In the genomic region with DNA sequence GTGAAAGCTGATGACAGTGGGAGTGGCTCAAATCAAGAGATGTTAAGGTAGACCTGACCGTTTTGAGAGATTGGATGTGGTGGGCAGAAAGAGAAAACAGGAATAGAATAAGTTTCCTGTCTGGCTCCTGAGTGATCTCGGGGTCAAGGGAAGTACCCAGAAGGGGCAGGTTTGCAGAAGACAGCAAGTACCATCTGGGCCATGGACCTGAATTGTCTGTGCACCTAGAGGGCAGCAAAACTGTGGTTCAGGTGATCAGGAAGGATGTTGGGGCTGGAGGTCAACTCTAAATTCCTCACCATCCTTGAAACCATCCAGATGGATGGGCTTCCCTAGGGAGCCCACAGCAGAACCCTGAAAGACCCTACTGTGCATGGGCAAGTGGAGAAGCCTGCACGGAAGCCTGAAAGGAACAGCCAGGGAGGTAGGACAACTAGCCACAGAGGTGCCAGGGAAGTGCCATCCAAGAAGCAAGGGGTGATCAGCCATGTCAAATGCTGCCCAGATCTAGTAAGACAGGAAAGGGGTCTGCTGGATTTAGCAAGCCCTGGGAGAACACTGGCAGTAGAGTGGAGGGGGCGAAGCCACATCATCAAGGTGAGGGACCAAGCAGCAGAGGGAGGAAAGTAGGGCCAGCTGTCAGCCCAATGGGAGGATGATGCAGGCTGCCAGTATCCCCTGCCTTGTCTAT, we compare ENCODE assay signal across 26 cellular contexts. TPM values are rescaled to one million over a fixed set of nuclear protein-coding genes. Genes with fewer than 3 reads are reported as not detected.
DNase-seq lines count a peak whose midpoint lies in the region; ATAC-seq and TF ChIP-seq lines count a peak whose summit lies in the region.
"Had no signal": no experiment of that assay in that cellular context is flagged by ENCODE, and none has a peak within 500 bp of the region (broad histone marks: within the 10 kb centered on the region; RNA-seq: fewer than 3 reads in every experiment).

No MANE protein-coding gene starts in this region.

- POLR2A ChIA-PET in activated CD4-positive, alpha-beta memory T cell treated with anti-CD3 and anti-CD28 coated beads, Interleukin-2, amount 10 ng/mL, durations not matched to agents 7 days and 5 days (lab: Charles Lee), result interaction anchor here (0.5 kb wide), 1 partner anchor 380 kb away, joined by 3 read pairs; no protein-coding TSS in a partner anchor
- POLR2A ChIA-PET in GM10248 (lab: Yijun Ruan, JAX), result no interaction called here

- H3K4me3 ChIP-seq in upper lobe of right lung, result no peak overlapping the region
- H3K4me3 ChIP-seq: GM23338, heart right ventricle, left lung, prostate gland, tibial nerve had no signal

- H3K27ac Mint-ChIP-seq in activated naive CD4-positive, alpha-beta T cell treated with anti-CD3 and anti-CD28 coated beads for 36 hours, result no peak overlapping the region
- no peak overlapping the region for H3K27ac Mint-ChIP-seq in activated naive CD4-positive, alpha-beta T cell treated with anti-CD3 and anti-CD28 coated beads, Interleukin-2, amount 10 ng/mL, durations not matched to agents 7 days and 5 days
- no peak overlapping the region for H3K27ac Mint-ChIP-seq in activated CD4-positive, alpha-beta memory T cell treated with anti-CD3 and anti-CD28 coated beads, Interleukin-2, amount 10 ng/mL, durations not matched to agents 7 days and 5 days
- peak overlapping the region; percentile 33 for H3K27ac Mint-ChIP-seq in memory B cell
- H3K27ac Mint-ChIP-seq: activated B cell treated with CpG ODN at 0.5 μM for 24 hours, GM23338 had no signal

- CTCF ChIA-PET in activated naive CD4-positive, alpha-beta T cell treated with anti-CD3 and anti-CD28 coated beads for 36 hours (lab: Charles Lee), result interaction anchor here (1.0 to 6.2 kb wide), 5 partner anchors 13 to 39 kb away, joined by 3 to 58 read pairs (median 6); no protein-coding TSS in a partner anchor
- CTCF ChIA-PET in activated naive CD4-positive, alpha-beta T cell treated with anti-CD3 and anti-CD28 coated beads, Interleukin-2, amount 10 ng/mL, durations not matched to agents 7 days and 5 days (lab: Charles Lee), result interaction anchor here (4.5 kb wide), 1 partner anchor 14 kb away, joined by 52 read pairs; no protein-coding TSS in a partner anchor
- CTCF ChIA-PET in activated CD4-positive, alpha-beta memory T cell treated with anti-CD3 and anti-CD28 coated beads, Interleukin-2, amount 10 ng/mL, durations not matched to agents 7 days and 5 days (lab: Charles Lee), result interaction anchor here (2.3 to 3.7 kb wide), 3 partner anchors 7 to 15 kb away, joined by 14 to 26 read pairs (median 24); partner anchors contain the start of gene TEX261
- CTCF ChIA-PET in GM10248 (lab: Yijun Ruan, JAX), result interaction anchor here (0.9 to 16.4 kb wide), 7 partner anchors 9 to 94 kb away, joined by 3 to 172 read pairs (median 3); no protein-coding TSS in a partner anchor

- TF ChIP-seq CTCF in upper lobe of right lung (IDR thresholded peaks at IDR 0.05), result no peak
- TF ChIP-seq CTCF in GM10248 (IDR thresholded peaks at IDR 0.05; ENCODE audit: control extremely low read depth, extremely low read depth, low read depth, missing control alignments), result no peak

- intact Hi-C loops in activated naive CD4-positive, alpha-beta T cell treated with anti-CD3 and anti-CD28 coated beads for 36 hours (cut with micrococcal nuclease), result no loop called here
- intact Hi-C loops in upper lobe of right lung (cut with DNase I), result no loop called here

- H3K36me3 ChIP-seq in upper lobe of right lung, result peaks cover 60% of the 10 kb centered on the region

- DNase-seq in activated naive CD4-positive, alpha-beta T cell treated with anti-CD3 and anti-CD28 coated beads for 36 hours, result peak; percentile 2
- no peak for DNase-seq in activated naive CD4-positive, alpha-beta T cell treated with anti-CD3 and anti-CD28 coated beads, Interleukin-2, amount 10 ng/mL, durations not matched to agents 7 days and 5 days
- DNase-seq in activated CD4-positive, alpha-beta memory T cell treated with anti-CD3 and anti-CD28 coated beads, Interleukin-2, amount 10 ng/mL, durations not matched to agents 7 days and 5 days, result peak; percentile 11
- DNase-seq in memory B cell (ENCODE audit: low spot score in 2 of 2) (no peak), upper lobe of right lung (peak; percentile 20), hepatic stellate cell (ENCODE audit: low spot score) (no peak), GM10248 (ENCODE audit: extremely low spot score) (no peak), NCI-H2081 treated with DMSO at 0.1 percent for 48 hours (lab: John Stamatoyannopoulos, UW) (no peak)
- DNase-seq: ACHN; activated B cell treated with CpG ODN at 0.5 μM for 24 hours; C1 segment of cervical spinal cord; central memory CD4-positive, alpha-beta T cell; EL; heart right ventricle; left lung; NCI-H187; RPMI8226; stimulated activated CD4-positive, alpha-beta T cell treated with anti-CD3 and anti-CD28 coated beads, Interleukin-1b, Interleukin-23, amount 100 ng/mL, for 48 hours; stimulated activated naive CD4-positive, alpha-beta T cell; T1000 had no signal

- no peaks in the 10 kb centered on the region for H3K27me3 ChIP-seq in upper lobe of right lung
- H3K27me3 ChIP-seq: heart right ventricle, left lung, tibial nerve had no signal

- H3K4me3 Mint-ChIP-seq in activated naive CD4-positive, alpha-beta T cell treated with anti-CD3 and anti-CD28 coated beads for 36 hours, result no peak overlapping the region
- no peak overlapping the region for H3K4me3 Mint-ChIP-seq in activated naive CD4-positive, alpha-beta T cell treated with anti-CD3 and anti-CD28 coated beads, Interleukin-2, amount 10 ng/mL, durations not matched to agents 7 days and 5 days
- H3K4me3 Mint-ChIP-seq in activated CD4-positive, alpha-beta memory T cell treated with anti-CD3 and anti-CD28 coated beads, Interleukin-2, amount 10 ng/mL, durations not matched to agents 7 days and 5 days, result no peak overlapping the region
- no peak overlapping the region for H3K4me3 Mint-ChIP-seq in memory B cell
- H3K4me3 Mint-ChIP-seq: activated B cell treated with CpG ODN at 0.5 μM for 24 hours, GM23338, neural crest cell had no signal

- no peak for ATAC-seq in memory B cell (ENCODE audit: low read depth)
- ATAC-seq in upper lobe of right lung, result no peak
- ATAC-seq: GM23338, left lung had no signal

- H3K36me3 Mint-ChIP-seq in activated naive CD4-positive, alpha-beta T cell treated with anti-CD3 and anti-CD28 coated beads for 36 hours (ENCODE audit: low read depth), result peaks cover 20% of the 10 kb centered on the region
- H3K36me3 Mint-ChIP-seq in activated naive CD4-positive, alpha-beta T cell treated with anti-CD3 and anti-CD28 coated beads, Interleukin-2, amount 10 ng/mL, durations not matched to agents 7 days and 5 days, result peaks cover 39% of the 10 kb centered on the region
- peaks cover 31% of the 10 kb centered on the region for H3K36me3 Mint-ChIP-seq in activated CD4-positive, alpha-beta memory T cell treated with anti-CD3 and anti-CD28 coated beads, Interleukin-2, amount 10 ng/mL, durations not matched to agents 7 days and 5 days (ENCODE audit: low read depth)
- peaks cover 27% of the 10 kb centered on the region for H3K36me3 Mint-ChIP-seq in memory B cell

- H3K4me1 ChIP-seq in upper lobe of right lung, result no peaks in the 10 kb centered on the region
- H3K4me1 ChIP-seq: prostate gland had no signal

- H3K4me1 Mint-ChIP-seq in activated naive CD4-positive, alpha-beta T cell treated with anti-CD3 and anti-CD28 coated beads for 36 hours (ENCODE audit: low read depth), result peaks cover 19% of the 10 kb centered on the region
- H3K4me1 Mint-ChIP-seq in activated naive CD4-positive, alpha-beta T cell treated with anti-CD3 and anti-CD28 coated beads, Interleukin-2, amount 10 ng/mL, durations not matched to agents 7 days and 5 days, result peaks cover 18% of the 10 kb centered on the region
- peaks cover 9% of the 10 kb centered on the region for H3K4me1 Mint-ChIP-seq in activated CD4-positive, alpha-beta memory T cell treated with anti-CD3 and anti-CD28 coated beads, Interleukin-2, amount 10 ng/mL, durations not matched to agents 7 days and 5 days
- H3K4me1 Mint-ChIP-seq in memory B cell, result peaks cover 16% of the 10 kb centered on the region

- no peaks in the 10 kb centered on the region for H3K9me3 Mint-ChIP-seq in activated naive CD4-positive, alpha-beta T cell treated with anti-CD3 and anti-CD28 coated beads for 36 hours
- H3K9me3 Mint-ChIP-seq in activated naive CD4-positive, alpha-beta T cell treated with anti-CD3 and anti-CD28 coated beads, Interleukin-2, amount 10 ng/mL, durations not matched to agents 7 days and 5 days, result no peaks in the 10 kb centered on the region
- H3K9me3 Mint-ChIP-seq in activated CD4-positive, alpha-beta memory T cell treated with anti-CD3 and anti-CD28 coated beads, Interleukin-2, amount 10 ng/mL, durations not matched to agents 7 days and 5 days, result no peaks in the 10 kb centered on the region
- H3K9me3 Mint-ChIP-seq in memory B cell, result no peaks in the 10 kb centered on the region
- H3K9me3 Mint-ChIP-seq: activated B cell treated with CpG ODN at 0.5 μM for 24 hours, GM23338, neural crest cell had no signal

- H3K27me3 Mint-ChIP-seq in activated naive CD4-positive, alpha-beta T cell treated with anti-CD3 and anti-CD28 coated beads for 36 hours (ENCODE audit: low read depth), result no peaks in the 10 kb centered on the region
- H3K27me3 Mint-ChIP-seq in activated naive CD4-positive, alpha-beta T cell treated with anti-CD3 and anti-CD28 coated beads, Interleukin-2, amount 10 ng/mL, durations not matched to agents 7 days and 5 days, result no peaks in the 10 kb centered on the region
- H3K27me3 Mint-ChIP-seq in activated CD4-positive, alpha-beta memory T cell treated with anti-CD3 and anti-CD28 coated beads, Interleukin-2, amount 10 ng/mL, durations not matched to agents 7 days and 5 days, result no peaks in the 10 kb centered on the region
- H3K27me3 Mint-ChIP-seq in memory B cell, result no peaks in the 10 kb centered on the region
- H3K27me3 Mint-ChIP-seq: activated B cell treated with CpG ODN at 0.5 μM for 24 hours had no signal

- no peak overlapping the region for H3K27ac ChIP-seq in upper lobe of right lung
- H3K27ac ChIP-seq: KMS-11, left lung, prostate gland had no signal

- H3K9me3 ChIP-seq in upper lobe of right lung, result no peaks in the 10 kb centered on the region
- H3K9me3 ChIP-seq: heart right ventricle, left lung, prostate gland, tibial nerve had no signal

RNA-seq across cellular contexts. Expression of gene TEX261, which starts 8.0 kb away (rescaled TPM):
- 10 to 100 TPM; 17.8 to 18.7 TPM for total RNA-seq in activated naive CD4-positive, alpha-beta T cell treated with anti-CD3 and anti-CD28 coated beads for 36 hours
- 10 to 100 TPM; 34.8 to 35.8 TPM for total RNA-seq in activated CD4-positive, alpha-beta memory T cell treated with anti-CD3 and anti-CD28 coated beads, Interleukin-2, amount 10 ng/mL, durations not matched to agents 7 days and 5 days
- 63.1 TPM for total RNA-seq in upper lobe of right lung

RNA-seq across cellular contexts. Expression of gene ANKRD53, which starts 8.2 kb away (rescaled TPM):
- total RNA-seq in activated naive CD4-positive, alpha-beta T cell treated with anti-CD3 and anti-CD28 coated beads for 36 hours, result under 1 TPM in 1 of 2 experiments, not detected in 1; 0.24 TPM
- total RNA-seq in activated CD4-positive, alpha-beta memory T cell treated with anti-CD3 and anti-CD28 coated beads, Interleukin-2, amount 10 ng/mL, durations not matched to agents 7 days and 5 days, result not detected
- total RNA-seq in upper lobe of right lung, result 0.38 TPM

RNA-seq across cellular contexts. Expression of gene ATP6V1B1, which starts 50.9 kb away (rescaled TPM):
- total RNA-seq in activated naive CD4-positive, alpha-beta T cell treated with anti-CD3 and anti-CD28 coated beads for 36 hours, result not detected
- total RNA-seq in activated CD4-positive, alpha-beta memory T cell treated with anti-CD3 and anti-CD28 coated beads, Interleukin-2, amount 10 ng/mL, durations not matched to agents 7 days and 5 days, result not detected
- 2.1 TPM for total RNA-seq in upper lobe of right lung
- total RNA-seq: activated B cell treated with CpG ODN at 0.5 μM for 24 hours, dermis microvascular lymphatic vessel endothelial cell, GM23338 had no signal

Comparison
In these comparisons a context has a peak if more than half of its experiments do, and no peak if none do; other contexts are left out.
1. DNase-seq: peak in activated naive CD4-positive, alpha-beta T cell treated with anti-CD3 and anti-CD28 coated beads for 36 hours (single experiment), activated CD4-positive, alpha-beta memory T cell treated with anti-CD3 and anti-CD28 coated beads, Interleukin-2, amount 10 ng/mL, durations not matched to agents 7 days and 5 days (single experiment) and upper lobe of right lung (single experiment); none in activated naive CD4-positive, alpha-beta T cell treated with anti-CD3 and anti-CD28 coated beads, Interleukin-2, amount 10 ng/mL, durations not matched to agents 7 days and 5 days (single experiment), memory B cell (0 of 2), hepatic stellate cell (single experiment), GM10248 (single experiment) and NCI-H2081 treated with DMSO at 0.1 percent for 48 hours (single experiment).